ENCODE assay signal across 11 cellular contexts in the genomic region with DNA sequence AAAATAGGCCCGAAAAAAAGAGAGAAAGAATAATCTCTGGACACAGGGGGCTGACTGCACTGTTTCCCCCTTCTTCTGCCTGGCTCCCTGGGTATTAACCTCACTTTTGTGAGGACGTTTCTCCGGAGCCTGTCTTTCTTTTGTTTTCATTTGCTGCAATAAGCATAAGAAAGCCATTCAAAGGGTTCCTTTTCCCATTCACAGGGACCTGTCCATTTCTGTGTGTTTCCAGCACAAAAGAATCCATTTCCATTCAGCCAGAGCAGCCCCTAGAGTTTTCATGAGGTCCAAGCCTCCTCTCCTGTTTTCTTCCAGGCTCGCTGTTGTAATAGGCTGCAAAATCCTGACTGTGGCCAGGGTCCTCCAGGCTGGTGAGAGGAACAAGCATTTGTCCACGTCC.
"Had no signal": no experiment of that assay in that cellular context is flagged by ENCODE, and none has a peak within 500 bp of the region (broad histone marks: within the 10 kb centered on the region; RNA-seq: fewer than 3 reads in every experiment).

No MANE protein-coding gene starts in this region.

- H3K27ac Mint-ChIP-seq: activated CD4-positive, alpha-beta memory T cell treated with anti-CD3 and anti-CD28 coated beads for 36 hours; activated T-helper 1 cell treated with anti-CD3 and anti-CD28 coated beads, Interleukin-12 subunit alpha, Interleukin-12 subunit beta, Interleukin-2, Interleukin-4 antibody, amounts not matched to agents 30 ng/mL and 10 ng/mL and 1 ng/mL, durations not matched to agents 14 hours and 24 hours and 36 hours had no signal

- H3K27me3 Mint-ChIP-seq: activated CD4-positive, alpha-beta memory T cell treated with anti-CD3 and anti-CD28 coated beads for 36 hours had no signal

- H3K27me3 ChIP-seq: ascending aorta, pancreas had no signal

- H3K4me3 Mint-ChIP-seq: activated CD4-positive, alpha-beta memory T cell treated with anti-CD3 and anti-CD28 coated beads for 36 hours; activated T-helper 1 cell treated with anti-CD3 and anti-CD28 coated beads, Interleukin-12 subunit alpha, Interleukin-12 subunit beta, Interleukin-2, Interleukin-4 antibody, amounts not matched to agents 30 ng/mL and 10 ng/mL and 1 ng/mL, durations not matched to agents 14 hours and 24 hours and 36 hours had no signal

- H3K4me1 ChIP-seq: ascending aorta, pancreas had no signal

- ATAC-seq: naive thymus-derived CD8-positive, alpha-beta T cell had no signal

- H3K27ac ChIP-seq: ascending aorta, pancreas had no signal

- H3K9me3 ChIP-seq: ascending aorta, pancreas had no signal

- H3K4me3 ChIP-seq: ascending aorta, lung, pancreas had no signal

- DNase-seq: activated CD4-positive, alpha-beta memory T cell treated with anti-CD3 and anti-CD28 coated beads for 36 hours; activated CD4-positive, alpha-beta T cell treated with anti-CD3 and anti-CD28 coated beads for 1 hour; activated naive CD4-positive, alpha-beta T cell; effector memory CD4-positive, alpha-beta T cell; naive thymus-derived CD8-positive, alpha-beta T cell; pancreas; stimulated activated CD4-positive, alpha-beta T cell treated with anti-CD3 and anti-CD28 coated beads, Interleukin-4, amount 100 ng/mL, for 24 hours; T-helper 9 cell had no signal

- H3K9me3 Mint-ChIP-seq: activated CD4-positive, alpha-beta memory T cell treated with anti-CD3 and anti-CD28 coated beads for 36 hours; naive thymus-derived CD8-positive, alpha-beta T cell had no signal

- H3K36me3 ChIP-seq: ascending aorta, pancreas had no signal
